In the genomic region with DNA sequence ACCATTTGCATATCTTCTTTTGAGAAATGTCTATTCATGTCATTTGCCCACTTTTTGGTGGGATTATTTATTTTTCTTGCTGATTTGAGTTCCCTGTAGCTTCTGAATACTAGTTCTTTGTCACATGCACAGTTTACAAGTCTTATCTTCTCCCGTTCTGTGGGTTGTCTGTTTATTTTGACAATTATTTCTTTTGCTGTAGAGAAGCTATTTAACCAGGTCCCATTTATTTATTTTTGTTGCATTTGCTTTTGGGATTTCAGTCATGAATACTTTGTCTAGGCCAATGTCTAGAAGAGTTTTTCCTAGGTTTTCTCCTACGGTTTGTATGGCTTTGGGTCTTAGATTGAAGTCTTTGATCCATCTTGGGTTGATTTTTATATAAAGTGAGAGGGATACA, we compare ENCODE assay signal across 1 cellular context.
TF ChIP-seq lines count a peak whose summit lies in the region.

No MANE protein-coding gene starts in this region.

TF ChIP-seq in HEK293, 187 proteins besides CTCF, POLR2A, EP300 and RAD21 (continued from another document):
- TF ChIP-seq, protein P1, sequence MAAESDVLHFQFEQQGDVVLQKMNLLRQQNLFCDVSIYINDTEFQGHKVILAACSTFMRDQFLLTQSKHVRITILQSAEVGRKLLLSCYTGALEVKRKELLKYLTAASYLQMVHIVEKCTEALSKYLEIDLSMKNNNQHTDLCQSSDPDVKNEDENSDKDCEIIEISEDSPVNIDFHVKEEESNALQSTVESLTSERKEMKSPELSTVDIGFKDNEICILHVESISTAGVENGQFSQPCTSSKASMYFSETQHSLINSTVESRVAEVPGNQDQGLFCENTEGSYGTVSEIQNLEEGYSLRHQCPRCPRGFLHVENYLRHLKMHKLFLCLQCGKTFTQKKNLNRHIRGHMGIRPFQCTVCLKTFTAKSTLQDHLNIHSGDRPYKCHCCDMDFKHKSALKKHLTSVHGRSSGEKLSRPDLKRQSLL (tag by site-specific recombination; IDR thresholded peaks at IDR 0.05): no peak
- TF ChIP-seq, protein P2, sequence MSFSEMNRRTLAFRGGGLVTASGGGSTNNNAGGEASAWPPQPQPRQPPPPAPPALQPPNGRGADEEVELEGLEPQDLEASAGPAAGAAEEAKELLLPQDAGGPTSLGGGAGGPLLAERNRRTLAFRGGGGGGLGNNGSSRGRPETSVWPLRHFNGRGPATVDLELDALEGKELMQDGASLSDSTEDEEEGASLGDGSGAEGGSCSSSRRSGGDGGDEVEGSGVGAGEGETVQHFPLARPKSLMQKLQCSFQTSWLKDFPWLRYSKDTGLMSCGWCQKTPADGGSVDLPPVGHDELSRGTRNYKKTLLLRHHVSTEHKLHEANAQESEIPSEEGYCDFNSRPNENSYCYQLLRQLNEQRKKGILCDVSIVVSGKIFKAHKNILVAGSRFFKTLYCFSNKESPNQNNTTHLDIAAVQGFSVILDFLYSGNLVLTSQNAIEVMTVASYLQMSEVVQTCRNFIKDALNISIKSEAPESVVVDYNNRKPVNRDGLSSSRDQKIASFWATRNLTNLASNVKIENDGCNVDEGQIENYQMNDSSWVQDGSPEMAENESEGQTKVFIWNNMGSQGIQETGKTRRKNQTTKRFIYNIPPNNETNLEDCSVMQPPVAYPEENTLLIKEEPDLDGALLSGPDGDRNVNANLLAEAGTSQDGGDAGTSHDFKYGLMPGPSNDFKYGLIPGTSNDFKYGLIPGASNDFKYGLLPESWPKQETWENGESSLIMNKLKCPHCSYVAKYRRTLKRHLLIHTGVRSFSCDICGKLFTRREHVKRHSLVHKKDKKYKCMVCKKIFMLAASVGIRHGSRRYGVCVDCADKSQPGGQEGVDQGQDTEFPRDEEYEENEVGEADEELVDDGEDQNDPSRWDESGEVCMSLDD (tag by site-specific recombination; IDR thresholded peaks at IDR 0.05): no peak
- TF ChIP-seq REPIN1 (tag by site-specific recombination; IDR thresholded peaks at IDR 0.05; ENCODE audit: low read depth): no peak
- TF ChIP-seq ZNF157 (tag by site-specific recombination; IDR thresholded peaks at IDR 0.05): no peak
- TF ChIP-seq, protein P3, sequence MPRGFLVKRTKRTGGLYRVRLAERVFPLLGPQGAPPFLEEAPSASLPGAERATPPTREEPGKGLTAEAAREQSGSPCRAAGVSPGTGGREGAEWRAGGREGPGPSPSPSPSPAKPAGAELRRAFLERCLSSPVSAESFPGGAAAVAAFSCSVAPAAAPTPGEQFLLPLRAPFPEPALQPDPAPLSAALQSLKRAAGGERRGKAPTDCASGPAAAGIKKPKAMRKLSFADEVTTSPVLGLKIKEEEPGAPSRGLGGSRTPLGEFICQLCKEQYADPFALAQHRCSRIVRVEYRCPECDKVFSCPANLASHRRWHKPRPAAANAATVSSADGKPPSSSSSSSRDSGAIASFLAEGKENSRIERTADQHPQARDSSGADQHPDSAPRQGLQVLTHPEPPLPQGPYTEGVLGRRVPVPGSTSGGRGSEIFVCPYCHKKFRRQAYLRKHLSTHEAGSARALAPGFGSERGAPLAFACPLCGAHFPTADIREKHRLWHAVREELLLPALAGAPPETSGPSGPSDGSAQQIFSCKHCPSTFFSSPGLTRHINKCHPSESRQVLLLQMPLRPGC (tag by site-specific recombination; IDR thresholded peaks at IDR 0.05): no peak
- no peak for TF ChIP-seq KLF8 (tag by site-specific recombination; IDR thresholded peaks at IDR 0.05)
- peak; percentile 10; the same call in 1 of the 2 replicates for TF ChIP-seq ZXDB (tag by site-specific recombination; IDR thresholded peaks at IDR 0.05)
- TF ChIP-seq EGR2 (tag by site-specific recombination; IDR thresholded peaks at IDR 0.05; ENCODE audit: low read depth): no peak
- TF ChIP-seq, protein P4, sequence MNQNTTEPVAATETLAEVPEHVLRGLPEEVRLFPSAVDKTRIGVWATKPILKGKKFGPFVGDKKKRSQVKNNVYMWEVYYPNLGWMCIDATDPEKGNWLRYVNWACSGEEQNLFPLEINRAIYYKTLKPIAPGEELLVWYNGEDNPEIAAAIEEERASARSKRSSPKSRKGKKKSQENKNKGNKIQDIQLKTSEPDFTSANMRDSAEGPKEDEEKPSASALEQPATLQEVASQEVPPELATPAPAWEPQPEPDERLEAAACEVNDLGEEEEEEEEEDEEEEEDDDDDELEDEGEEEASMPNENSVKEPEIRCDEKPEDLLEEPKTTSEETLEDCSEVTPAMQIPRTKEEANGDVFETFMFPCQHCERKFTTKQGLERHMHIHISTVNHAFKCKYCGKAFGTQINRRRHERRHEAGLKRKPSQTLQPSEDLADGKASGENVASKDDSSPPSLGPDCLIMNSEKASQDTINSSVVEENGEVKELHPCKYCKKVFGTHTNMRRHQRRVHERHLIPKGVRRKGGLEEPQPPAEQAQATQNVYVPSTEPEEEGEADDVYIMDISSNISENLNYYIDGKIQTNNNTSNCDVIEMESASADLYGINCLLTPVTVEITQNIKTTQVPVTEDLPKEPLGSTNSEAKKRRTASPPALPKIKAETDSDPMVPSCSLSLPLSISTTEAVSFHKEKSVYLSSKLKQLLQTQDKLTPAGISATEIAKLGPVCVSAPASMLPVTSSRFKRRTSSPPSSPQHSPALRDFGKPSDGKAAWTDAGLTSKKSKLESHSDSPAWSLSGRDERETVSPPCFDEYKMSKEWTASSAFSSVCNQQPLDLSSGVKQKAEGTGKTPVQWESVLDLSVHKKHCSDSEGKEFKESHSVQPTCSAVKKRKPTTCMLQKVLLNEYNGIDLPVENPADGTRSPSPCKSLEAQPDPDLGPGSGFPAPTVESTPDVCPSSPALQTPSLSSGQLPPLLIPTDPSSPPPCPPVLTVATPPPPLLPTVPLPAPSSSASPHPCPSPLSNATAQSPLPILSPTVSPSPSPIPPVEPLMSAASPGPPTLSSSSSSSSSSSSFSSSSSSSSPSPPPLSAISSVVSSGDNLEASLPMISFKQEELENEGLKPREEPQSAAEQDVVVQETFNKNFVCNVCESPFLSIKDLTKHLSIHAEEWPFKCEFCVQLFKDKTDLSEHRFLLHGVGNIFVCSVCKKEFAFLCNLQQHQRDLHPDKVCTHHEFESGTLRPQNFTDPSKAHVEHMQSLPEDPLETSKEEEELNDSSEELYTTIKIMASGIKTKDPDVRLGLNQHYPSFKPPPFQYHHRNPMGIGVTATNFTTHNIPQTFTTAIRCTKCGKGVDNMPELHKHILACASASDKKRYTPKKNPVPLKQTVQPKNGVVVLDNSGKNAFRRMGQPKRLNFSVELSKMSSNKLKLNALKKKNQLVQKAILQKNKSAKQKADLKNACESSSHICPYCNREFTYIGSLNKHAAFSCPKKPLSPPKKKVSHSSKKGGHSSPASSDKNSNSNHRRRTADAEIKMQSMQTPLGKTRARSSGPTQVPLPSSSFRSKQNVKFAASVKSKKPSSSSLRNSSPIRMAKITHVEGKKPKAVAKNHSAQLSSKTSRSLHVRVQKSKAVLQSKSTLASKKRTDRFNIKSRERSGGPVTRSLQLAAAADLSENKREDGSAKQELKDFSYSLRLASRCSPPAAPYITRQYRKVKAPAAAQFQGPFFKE (tag by site-specific recombination; IDR thresholded peaks at IDR 0.05; ENCODE audit: borderline replicate concordance): no peak
- no peak; the same call in 1 of the 2 replicates for TF ChIP-seq ZNF843 (tag by site-specific recombination; IDR thresholded peaks at IDR 0.05)
- no peak for TF ChIP-seq ZNF366 (tag by site-specific recombination; conservative IDR thresholded peaks at IDR 0.05)
- no peak for TF ChIP-seq SCRT1 (tag by site-specific recombination; IDR thresholded peaks at IDR 0.05; ENCODE audit: borderline replicate concordance)
- no peak for TF ChIP-seq ZIC2 (tag by site-specific recombination; IDR thresholded peaks at IDR 0.05)
- TF ChIP-seq HOXD13 (CRISPR knock-in tag; IDR thresholded peaks at IDR 0.05; ENCODE audit: borderline replicate concordance): no peak
- 0 out of 2 replicates have a peak, but pooled peaks have one; percentile 10 for TF ChIP-seq ZFHX2 (tag by site-specific recombination; conservative IDR thresholded peaks at IDR 0.05)
- no peak for TF ChIP-seq KLF7 (tag by site-specific recombination; IDR thresholded peaks at IDR 0.05; ENCODE audit: borderline replicate concordance)
- TF ChIP-seq ZNF354C (tag by site-specific recombination; IDR thresholded peaks at IDR 0.05; ENCODE audit: borderline replicate concordance, low read depth): no peak
- TF ChIP-seq, protein P5, sequence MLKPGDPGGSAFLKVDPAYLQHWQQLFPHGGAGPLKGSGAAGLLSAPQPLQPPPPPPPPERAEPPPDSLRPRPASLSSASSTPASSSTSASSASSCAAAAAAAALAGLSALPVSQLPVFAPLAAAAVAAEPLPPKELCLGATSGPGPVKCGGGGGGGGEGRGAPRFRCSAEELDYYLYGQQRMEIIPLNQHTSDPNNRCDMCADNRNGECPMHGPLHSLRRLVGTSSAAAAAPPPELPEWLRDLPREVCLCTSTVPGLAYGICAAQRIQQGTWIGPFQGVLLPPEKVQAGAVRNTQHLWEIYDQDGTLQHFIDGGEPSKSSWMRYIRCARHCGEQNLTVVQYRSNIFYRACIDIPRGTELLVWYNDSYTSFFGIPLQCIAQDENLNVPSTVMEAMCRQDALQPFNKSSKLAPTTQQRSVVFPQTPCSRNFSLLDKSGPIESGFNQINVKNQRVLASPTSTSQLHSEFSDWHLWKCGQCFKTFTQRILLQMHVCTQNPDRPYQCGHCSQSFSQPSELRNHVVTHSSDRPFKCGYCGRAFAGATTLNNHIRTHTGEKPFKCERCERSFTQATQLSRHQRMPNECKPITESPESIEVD (tag by site-specific recombination; IDR thresholded peaks at IDR 0.05): peak; percentile 63
- no peak for TF ChIP-seq ZNF37A (tag by site-specific recombination; IDR thresholded peaks at IDR 0.05)
TF ChIP-seq in HEK293: peak in this region for 5.
